ENCODE assay signal across 9 cellular contexts in genomic region chr14:68941820-68942219, GRCh38. TPM values are rescaled to one million over a fixed set of nuclear protein-coding genes. Genes with fewer than 3 reads are reported as not detected.
A peak's percentile ranks its signal among the peaks of the same experiment; 100 is the strongest.
DNase-seq lines count a peak whose midpoint lies in the region; ATAC-seq, FAIRE-seq and TF ChIP-seq lines count a peak whose summit lies in the region.
"Had no signal": no experiment of that assay in that cellular context is flagged by ENCODE, and none has a peak within 500 bp of the region (broad histone marks: within the 10 kb centered on the region; RNA-seq: fewer than 3 reads in every experiment).

No MANE protein-coding gene starts in this region.

- CTCF ChIA-PET in A549 (lab: Yijun Ruan, JAX) = interaction anchor here (0.6 to 38.0 kb wide), 21 partner anchors 2 to 165 kb away, joined by 3 to 480 read pairs (median 5); no protein-coding TSS in a partner anchor
- CTCF ChIA-PET in activated CD8-positive, alpha-beta memory T cell treated with anti-CD3 and anti-CD28 coated beads, Interleukin-2, amount 10 ng/mL, durations not matched to agents 7 days and 5 days (lab: Charles Lee) = no interaction called here

- peak; percentile 54 to 88; a peak in 3 of 5 replicates for TF ChIP-seq EP300 in A549 (IDR thresholded peaks at IDR 0.05)

- peak; percentile 42 to 57 for ATAC-seq in A549
- ATAC-seq in left lobe of liver = peak; percentile 2
- ATAC-seq in stimulated activated naive B cell treated with anti-CD40 and anti-IgM and Interleukin-4, amounts not matched to agents 10 μg/mL and 1 μg/mL and 100 μg/mL, for 72 hours (replicated peaks) = no peak
- ATAC-seq in activated CD8-positive, alpha-beta memory T cell treated with anti-CD3 and anti-CD28 coated beads, Interleukin-2, amount 10 ng/mL, durations not matched to agents 7 days and 5 days = no peak

- H3K27me3 Mint-ChIP-seq in stimulated activated naive B cell treated with anti-CD40 and anti-IgM and Interleukin-4, amounts not matched to agents 10 μg/mL and 1 μg/mL and 100 μg/mL, for 72 hours = peaks cover 0 to 4% of the 10 kb centered on the region in 2 donors
- H3K27me3 Mint-ChIP-seq in activated CD8-positive, alpha-beta memory T cell treated with anti-CD3 and anti-CD28 coated beads, Interleukin-2, amount 10 ng/mL, durations not matched to agents 7 days and 5 days = no peaks in the 10 kb centered on the region

- peak; percentile 79 to 84 for TF ChIP-seq RAD21 in A549 (conservative IDR thresholded peaks at IDR 0.05 in 1 of 2, IDR thresholded peaks at IDR 0.05 in 1 of 2)

- H3K4me3 Mint-ChIP-seq in stimulated activated naive B cell treated with anti-CD40 and anti-IgM and Interleukin-4, amounts not matched to agents 10 μg/mL and 1 μg/mL and 100 μg/mL, for 72 hours = no peak overlapping the region
- H3K4me3 Mint-ChIP-seq in activated CD8-positive, alpha-beta memory T cell treated with anti-CD3 and anti-CD28 coated beads, Interleukin-2, amount 10 ng/mL, durations not matched to agents 7 days and 5 days = no peak overlapping the region

- H3K27ac ChIP-seq in A549 = peak overlapping the region; percentile 98 to 99

- H3K4me1 ChIP-seq in A549 = peaks cover 95% of the 10 kb centered on the region

- no peaks in the 10 kb centered on the region for H3K9me3 Mint-ChIP-seq in stimulated activated naive B cell treated with anti-CD40 and anti-IgM and Interleukin-4, amounts not matched to agents 10 μg/mL and 1 μg/mL and 100 μg/mL, for 72 hours
- no peaks in the 10 kb centered on the region for H3K9me3 Mint-ChIP-seq in activated CD8-positive, alpha-beta memory T cell treated with anti-CD3 and anti-CD28 coated beads, Interleukin-2, amount 10 ng/mL, durations not matched to agents 7 days and 5 days (ENCODE audit: low read depth)

- no peaks in the 10 kb centered on the region for H3K36me3 Mint-ChIP-seq in stimulated activated naive B cell treated with anti-CD40 and anti-IgM and Interleukin-4, amounts not matched to agents 10 μg/mL and 1 μg/mL and 100 μg/mL, for 72 hours
- no peaks in the 10 kb centered on the region for H3K36me3 Mint-ChIP-seq in activated CD8-positive, alpha-beta memory T cell treated with anti-CD3 and anti-CD28 coated beads, Interleukin-2, amount 10 ng/mL, durations not matched to agents 7 days and 5 days

- no peak for TF ChIP-seq POLR2A in A549 (IDR thresholded peaks at IDR 0.05; ENCODE audit: low read length)

- H3K4me2 ChIP-seq in A549 = peak overlapping the region; percentile 98

- H3K4me3 ChIP-seq in A549 = no peak overlapping the region
- no peak overlapping the region for H3K4me3 ChIP-seq in choroid plexus epithelial cell (ENCODE audit: low read depth, low read length)

- FAIRE-seq in A549 (lab: Jason Lieb, UNC) = no peak
- FAIRE-seq in HTR-8/SVneo (lab: Jason Lieb, UNC) = peak; percentile 100

- DNase-seq in A549 (ENCODE audit: low read depth in 1 of 2, low spot score in 1 of 2) = peak; percentile 82 to 95
- DNase-seq in HTR-8/SVneo (ENCODE audit: insufficient read length, low spot score) = peak; percentile 100
- DNase-seq in choroid plexus epithelial cell (ENCODE audit: low read depth) = peak; percentile 97
- DNase-seq in left lobe of liver (ENCODE audit: low spot score) = peak; percentile 68
- DNase-seq in stimulated activated naive B cell treated with anti-CD40 and anti-IgM and Interleukin-4, amounts not matched to agents 10 μg/mL and 1 μg/mL and 100 μg/mL, for 72 hours = no peak
- no peak for DNase-seq in NCI-H1694 treated with DMSO at 0.1 percent for 48 hours (lab: John Stamatoyannopoulos, UW)
- DNase-seq in NOMO-1 treated with DMSO at 0.1 percent for 48 hours (lab: John Stamatoyannopoulos, UW; ENCODE audit: unreplicated experiment) = no peak
- DNase-seq in activated CD8-positive, alpha-beta memory T cell treated with anti-CD3 and anti-CD28 coated beads, Interleukin-2, amount 10 ng/mL, durations not matched to agents 7 days and 5 days = no peak
- DNase-seq: activated gamma-delta T cell had no signal

- H3K4me1 Mint-ChIP-seq in stimulated activated naive B cell treated with anti-CD40 and anti-IgM and Interleukin-4, amounts not matched to agents 10 μg/mL and 1 μg/mL and 100 μg/mL, for 72 hours = peaks cover 9 to 17% of the 10 kb centered on the region in 2 donors
- no peaks in the 10 kb centered on the region for H3K4me1 Mint-ChIP-seq in activated CD8-positive, alpha-beta memory T cell treated with anti-CD3 and anti-CD28 coated beads, Interleukin-2, amount 10 ng/mL, durations not matched to agents 7 days and 5 days

- WGBS in A549 (ENCODE audit: missing lambda C conversion rate) = 0% methylated on average over 4 of the region's 5 CpGs

- no peaks in the 10 kb centered on the region for H3K9me3 ChIP-seq in A549

- peak; percentile 80 for TF ChIP-seq CTCF in A549 (IDR thresholded peaks at IDR 0.05)
- TF ChIP-seq CTCF in choroid plexus epithelial cell (conservative IDR thresholded peaks at IDR 0.05; ENCODE audit: low read depth, low read length) = peak; percentile 76

- POLR2A ChIA-PET in A549 (lab: Yijun Ruan, JAX) = interaction anchor here (1.0 to 1.5 kb wide), 3 partner anchors 35 to 149 kb away, joined by 3 to 4 read pairs (median 4); partner anchors contain the start of gene ZFP36L1

- no peak overlapping the region for H3K27ac Mint-ChIP-seq in stimulated activated naive B cell treated with anti-CD40 and anti-IgM and Interleukin-4, amounts not matched to agents 10 μg/mL and 1 μg/mL and 100 μg/mL, for 72 hours
- no peak overlapping the region for H3K27ac Mint-ChIP-seq in activated CD8-positive, alpha-beta memory T cell treated with anti-CD3 and anti-CD28 coated beads, Interleukin-2, amount 10 ng/mL, durations not matched to agents 7 days and 5 days

TF ChIP-seq in A549, 52 proteins besides CTCF, POLR2A, EP300 and RAD21 (continues in another document):
- TF ChIP-seq MAZ (IDR thresholded peaks at IDR 0.05; ENCODE audit: borderline replicate concordance, low read depth, low read length) = no peak
- TF ChIP-seq RARB (CRISPR knock-in tag; IDR thresholded peaks at IDR 0.05) = no peak
- TF ChIP-seq FOSB (CRISPR knock-in tag; IDR thresholded peaks at IDR 0.05) = no peak
- TF ChIP-seq, protein P1, sequence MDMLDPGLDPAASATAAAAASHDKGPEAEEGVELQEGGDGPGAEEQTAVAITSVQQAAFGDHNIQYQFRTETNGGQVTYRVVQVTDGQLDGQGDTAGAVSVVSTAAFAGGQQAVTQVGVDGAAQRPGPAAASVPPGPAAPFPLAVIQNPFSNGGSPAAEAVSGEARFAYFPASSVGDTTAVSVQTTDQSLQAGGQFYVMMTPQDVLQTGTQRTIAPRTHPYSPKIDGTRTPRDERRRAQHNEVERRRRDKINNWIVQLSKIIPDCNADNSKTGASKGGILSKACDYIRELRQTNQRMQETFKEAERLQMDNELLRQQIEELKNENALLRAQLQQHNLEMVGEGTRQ (IDR thresholded peaks at IDR 0.05) = peak; percentile 60; the same call in 1 of the 2 replicates
- TF ChIP-seq EHF (CRISPR knock-in tag; IDR thresholded peaks at IDR 0.05) = no peak
- TF ChIP-seq, protein P2, sequence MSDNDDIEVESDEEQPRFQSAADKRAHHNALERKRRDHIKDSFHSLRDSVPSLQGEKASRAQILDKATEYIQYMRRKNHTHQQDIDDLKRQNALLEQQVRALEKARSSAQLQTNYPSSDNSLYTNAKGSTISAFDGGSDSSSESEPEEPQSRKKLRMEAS (IDR thresholded peaks at IDR 0.05) = peak; percentile 87
- peak; percentile 89 to 98 for TF ChIP-seq CEBPB (IDR thresholded peaks at IDR 0.05)
- no peak for TF ChIP-seq REST (IDR thresholded peaks at IDR 0.05)
- TF ChIP-seq BCL3 (IDR thresholded peaks at IDR 0.05) = 0 out of 3 replicates have a peak, but pooled peaks have one; percentile 47
- TF ChIP-seq KDM1A (IDR thresholded peaks at IDR 0.05; ENCODE audit: low read depth) = no peak

RNA-seq across cellular contexts. Expression of gene ACTN1, which starts 37.3 kb away (rescaled TPM):
- polyA plus RNA-seq in A549 (2011; rRNA removed) (207 and 208 TPM in 2 replicates), A549 (2017; fragmentation: RNase III; extraction: RNeasy Plus Mini Kit Qiagen cat#74134 plus additional on column Dnase treatment) (245 to 269 TPM (median 252 TPM) in 3 replicates)
- polyA plus RNA-seq in A549 (2012; cell fraction: cytosol; rRNA removed) = 265 and 286 TPM in 2 replicates
- 559 and 760 TPM in 2 replicates for polyA plus RNA-seq in A549 (2012; cell fraction: nucleus; rRNA removed)
- 580 and 586 TPM in 2 replicates for polyA minus RNA-seq in A549 (2011; rRNA and poly(A)+ RNA removed)
- 60.1 TPM for total RNA-seq in left lobe of liver
- total RNA-seq in activated CD8-positive, alpha-beta memory T cell treated with anti-CD3 and anti-CD28 coated beads, Interleukin-2, amount 10 ng/mL, durations not matched to agents 7 days and 5 days = 10 to 100 TPM; 26.8 to 56.0 TPM

Comparison
In these comparisons a context has a peak if more than half of its experiments do, and no peak if none do; other contexts are left out.
1. ATAC-seq: peak in A549 (2 of 2) and left lobe of liver (single experiment); none in stimulated activated naive B cell treated with anti-CD40 and anti-IgM and Interleukin-4, amounts not matched to agents 10 μg/mL and 1 μg/mL and 100 μg/mL, for 72 hours (0 of 2) and activated CD8-positive, alpha-beta memory T cell treated with anti-CD3 and anti-CD28 coated beads, Interleukin-2, amount 10 ng/mL, durations not matched to agents 7 days and 5 days (single experiment).
2. DNase-seq: peak in A549 (2 of 2), HTR-8/SVneo (single experiment), choroid plexus epithelial cell (single experiment) and left lobe of liver (single experiment); none in stimulated activated naive B cell treated with anti-CD40 and anti-IgM and Interleukin-4, amounts not matched to agents 10 μg/mL and 1 μg/mL and 100 μg/mL, for 72 hours (single experiment), NCI-H1694 treated with DMSO at 0.1 percent for 48 hours (single experiment), NOMO-1 treated with DMSO at 0.1 percent for 48 hours (single experiment) and activated CD8-positive, alpha-beta memory T cell treated with anti-CD3 and anti-CD28 coated beads, Interleukin-2, amount 10 ng/mL, durations not matched to agents 7 days and 5 days (single experiment).